In genomic region chr2:222959358-222959757, GRCh38 we compare ENCODE assay signal across 12 cellular contexts.
DNase-seq lines count a peak whose midpoint lies in the region; ATAC-seq and TF ChIP-seq lines count a peak whose summit lies in the region.
"Had no signal": no experiment of that assay in that cellular context is flagged by ENCODE, and none has a peak within 500 bp of the region (broad histone marks: within the 10 kb centered on the region; RNA-seq: fewer than 3 reads in every experiment).

No MANE protein-coding gene starts in this region.

- WGBS in prostate gland, result 64% methylated on average over 4 of the region's 4 CpGs

- H3K27me3 Mint-ChIP-seq in Caco-2 (ENCODE audit: insufficient read depth, unreplicated experiment), result no peaks in the 10 kb centered on the region
- H3K27me3 Mint-ChIP-seq in mesothelial cell of epicardium (ENCODE audit: low read depth), result peaks cover 13% of the 10 kb centered on the region
- peaks cover 28% of the 10 kb centered on the region for H3K27me3 Mint-ChIP-seq in activated T-helper 17 cell treated with anti-CD3 and anti-CD28 coated beads, Interleukin-2, amount 50 U/mL, for 72 hours

- no peaks in the 10 kb centered on the region for H3K27me3 ChIP-seq in Caco-2 (replicated peaks; ENCODE audit: control insufficient read depth, insufficient read depth, low read length)
- no peaks in the 10 kb centered on the region for H3K27me3 ChIP-seq in MG63
- H3K27me3 ChIP-seq in prostate gland (replicated peaks; ENCODE audit: insufficient read depth), result no peaks in the 10 kb centered on the region
- H3K27me3 ChIP-seq: ascending aorta had no signal

- H3K27ac ChIP-seq in prostate gland, result no peak overlapping the region
- H3K27ac ChIP-seq: ascending aorta, thoracic aorta had no signal

- H3K9me3 Mint-ChIP-seq in Caco-2 (ENCODE audit: unreplicated experiment), result no peaks in the 10 kb centered on the region
- H3K9me3 Mint-ChIP-seq in mesothelial cell of epicardium, result peaks cover 14% of the 10 kb centered on the region
- peaks cover 4% of the 10 kb centered on the region for H3K9me3 Mint-ChIP-seq in activated T-helper 17 cell treated with anti-CD3 and anti-CD28 coated beads, Interleukin-2, amount 50 U/mL, for 72 hours

- DNase-seq in Caco-2 (peak; percentile 81 to 90), MG63 (peak; percentile 60), dedifferentiated amniotic fluid mesenchymal stem cell (ENCODE audit: extremely low spot score) (peak; percentile 94), mesothelial cell of epicardium (ENCODE audit: low spot score in 2 of 2, unreplicated experiment in 2 of 2) (peak in 1 of 2 experiments; percentile 48), prostate gland (ENCODE audit: low spot score) (no peak), NCI-H1417 treated with DMSO at 0.1 percent for 48 hours (lab: John Stamatoyannopoulos, UW) (no peak)
- DNase-seq: DND-41, left ventricle myocardium superior had no signal

- H3K4me3 Mint-ChIP-seq in Caco-2 (ENCODE audit: unreplicated experiment), result no peak overlapping the region
- no peak overlapping the region for H3K4me3 Mint-ChIP-seq in mesothelial cell of epicardium
- no peak overlapping the region for H3K4me3 Mint-ChIP-seq in activated T-helper 17 cell treated with anti-CD3 and anti-CD28 coated beads, Interleukin-2, amount 50 U/mL, for 72 hours

- peaks cover 20% of the 10 kb centered on the region for H3K4me1 Mint-ChIP-seq in Caco-2 (ENCODE audit: low read depth, unreplicated experiment)
- peaks cover 18% of the 10 kb centered on the region for H3K4me1 Mint-ChIP-seq in mesothelial cell of epicardium
- H3K4me1 Mint-ChIP-seq in activated T-helper 17 cell treated with anti-CD3 and anti-CD28 coated beads, Interleukin-2, amount 50 U/mL, for 72 hours, result no peaks in the 10 kb centered on the region

- no peak for ATAC-seq in HG03280 (IDR thresholded peaks at IDR 0.05; ENCODE audit: unreplicated experiment)
- ATAC-seq in activated T-helper 17 cell treated with anti-CD3 and anti-CD28 coated beads, Interleukin-2, amount 50 U/mL, for 72 hours (replicated peaks), result no peak
- ATAC-seq: left ventricle myocardium superior had no signal

- CTCF ChIA-PET in Caco-2 (lab: Charles Lee), result interaction anchor here (0.6 to 3.0 kb wide), 8 partner anchors 12 to 288 kb away, joined by 4 to 24 read pairs (median 4); partner anchors contain the start of gene MOGAT1

- H3K27ac Mint-ChIP-seq in Caco-2 (ENCODE audit: unreplicated experiment) (peak overlapping the region; percentile 49), mesothelial cell of epicardium (peak overlapping the region; percentile 89)
- H3K27ac Mint-ChIP-seq in activated T-helper 17 cell treated with anti-CD3 and anti-CD28 coated beads, Interleukin-2, amount 50 U/mL, for 72 hours, result no peak overlapping the region

- H3K4me3 ChIP-seq in Caco-2 (ENCODE audit: low read depth, low read length), result no peak overlapping the region
- no peak overlapping the region for H3K4me3 ChIP-seq in MG63
- H3K4me3 ChIP-seq in prostate gland, result no peak overlapping the region
- H3K4me3 ChIP-seq: ascending aorta, thoracic aorta had no signal

- H3K36me3 Mint-ChIP-seq in Caco-2 (ENCODE audit: insufficient read depth, unreplicated experiment) (peaks cover 1% of the 10 kb centered on the region), mesothelial cell of epicardium (peaks cover 2% of the 10 kb centered on the region)
- H3K36me3 Mint-ChIP-seq in activated T-helper 17 cell treated with anti-CD3 and anti-CD28 coated beads, Interleukin-2, amount 50 U/mL, for 72 hours (ENCODE audit: low read depth), result no peaks in the 10 kb centered on the region

- intact Hi-C loops in Caco-2 (cut with micrococcal nuclease; ENCODE audit: unreplicated experiment), result loop anchor here (1.0 kb wide), 3 partner anchors 44 to 269 kb away; no protein-coding TSS in a partner anchor
- intact Hi-C loops in prostate gland (cut with DNase I), result no loop called here

- TF ChIP-seq CTCF in Caco-2 (IDR thresholded peaks at IDR 0.05; ENCODE audit: insufficient read depth in 1 of 2, low read depth in 1 of 2, low read length in 1 of 2, severe bottlenecking in 1 of 2, unreplicated experiment in 1 of 2) (peak; percentile 38 to 44), mesothelial cell of epicardium (IDR thresholded peaks at IDR 0.05; ENCODE audit: unreplicated experiment) (no peak), prostate gland (IDR thresholded peaks at IDR 0.05) (no peak)

- peaks cover 25% of the 10 kb centered on the region for H3K4me1 ChIP-seq in Caco-2
- H3K4me1 ChIP-seq in prostate gland (replicated peaks), result no peaks in the 10 kb centered on the region
- H3K4me1 ChIP-seq: ascending aorta had no signal

- BruUV-seq in Caco-2 (replicated peaks; lab: Mats Ljungman, UMichigan), result no TSS peak

- H3K9me3 ChIP-seq in Caco-2 (peaks cover 3% of the 10 kb centered on the region; the same call in 1 of the 2 replicates), MG63 (no peaks in the 10 kb centered on the region), prostate gland (no peaks in the 10 kb centered on the region)
- H3K9me3 ChIP-seq: ascending aorta, thoracic aorta had no signal

- no peaks in the 10 kb centered on the region for H3K36me3 ChIP-seq in Caco-2 (ENCODE audit: control insufficient read depth, insufficient read depth, low read length)
- no peaks in the 10 kb centered on the region for H3K36me3 ChIP-seq in MG63
- no peaks in the 10 kb centered on the region for H3K36me3 ChIP-seq in prostate gland
- H3K36me3 ChIP-seq: ascending aorta, thoracic aorta had no signal

- POLR2A ChIA-PET in Caco-2 (lab: Charles Lee), result no interaction called here

- no peak for TF ChIP-seq POLR2A in prostate gland (IDR thresholded peaks at IDR 0.05)

Comparison
In these comparisons a context has a peak if more than half of its experiments do, and no peak if none do; other contexts are left out.
1. DNase-seq: peak in Caco-2 (2 of 2), MG63 (single experiment) and dedifferentiated amniotic fluid mesenchymal stem cell (single experiment); none in prostate gland (single experiment) and NCI-H1417 treated with DMSO at 0.1 percent for 48 hours (single experiment).
2. CTCF ChIP-seq: peak in Caco-2 (2 of 2); none in mesothelial cell of epicardium (single experiment) and prostate gland (0 of 4).